8 cellular contexts compared by ENCODE assay signal in genomic region chr9:133406480-133407307, GRCh38. TPM values are rescaled to one million over a fixed set of nuclear protein-coding genes. Genes with fewer than 3 reads are reported as not detected.
DNase-seq lines count a peak whose midpoint lies in the region; ATAC-seq lines count a peak whose summit lies in the region.

No MANE protein-coding gene starts in this region.

- H3K4me1 Mint-ChIP-seq in activated CD8-positive, alpha-beta memory T cell treated with anti-CD3 and anti-CD28 coated beads, Interleukin-2, amount 10 ng/mL, durations not matched to agents 7 days and 5 days: peaks cover 17% of the 10 kb centered on the region
- peaks cover 7 to 17% of the 10 kb centered on the region in 2 donors for H3K4me1 Mint-ChIP-seq in effector memory CD8-positive, alpha-beta T cell (ENCODE audit: low read depth in 2 of 2)

- ATAC-seq in HG03439 (IDR thresholded peaks at IDR 0.05; ENCODE audit: unreplicated experiment): peak; percentile 75
- peak; percentile 92 for ATAC-seq in activated CD8-positive, alpha-beta memory T cell treated with anti-CD3 and anti-CD28 coated beads, Interleukin-2, amount 10 ng/mL, durations not matched to agents 7 days and 5 days
- ATAC-seq in effector memory CD8-positive, alpha-beta T cell (replicated peaks): peak; percentile 91

- no peak overlapping the region for H3K4me3 Mint-ChIP-seq in activated CD8-positive, alpha-beta memory T cell treated with anti-CD3 and anti-CD28 coated beads, Interleukin-2, amount 10 ng/mL, durations not matched to agents 7 days and 5 days
- no peak overlapping the region for H3K4me3 Mint-ChIP-seq in effector memory CD8-positive, alpha-beta T cell

- H3K36me3 Mint-ChIP-seq in activated CD8-positive, alpha-beta memory T cell treated with anti-CD3 and anti-CD28 coated beads, Interleukin-2, amount 10 ng/mL, durations not matched to agents 7 days and 5 days: peaks cover 22% of the 10 kb centered on the region
- peaks cover 53% of the 10 kb centered on the region for H3K36me3 Mint-ChIP-seq in effector memory CD8-positive, alpha-beta T cell (ENCODE audit: insufficient read depth)

- peak overlapping the region; percentile 67 for H3K27ac Mint-ChIP-seq in activated CD8-positive, alpha-beta memory T cell treated with anti-CD3 and anti-CD28 coated beads, Interleukin-2, amount 10 ng/mL, durations not matched to agents 7 days and 5 days
- H3K27ac Mint-ChIP-seq in effector memory CD8-positive, alpha-beta T cell: peak overlapping the region; percentile 69 to 82

- CTCF ChIA-PET in activated CD8-positive, alpha-beta memory T cell treated with anti-CD3 and anti-CD28 coated beads, Interleukin-2, amount 10 ng/mL, durations not matched to agents 7 days and 5 days (lab: Charles Lee): interaction anchor here (0.8 to 2.7 kb wide), 9 partner anchors 8 to 231 kb away, joined by 3 to 14 read pairs (median 4); partner anchors contain the start of genes SLC2A6, SURF1 and SURF2

- no peaks in the 10 kb centered on the region for H3K27me3 Mint-ChIP-seq in activated CD8-positive, alpha-beta memory T cell treated with anti-CD3 and anti-CD28 coated beads, Interleukin-2, amount 10 ng/mL, durations not matched to agents 7 days and 5 days
- no peaks in the 10 kb centered on the region for H3K27me3 Mint-ChIP-seq in effector memory CD8-positive, alpha-beta T cell

- peak; percentile 43 for DNase-seq in GM04504 (ENCODE audit: low read depth)
- peak; percentile 45 for DNase-seq in NOMO-1 treated with dmso at 0.1 percent for 144 hours (lab: John Stamatoyannopoulos, UW; ENCODE audit: unreplicated experiment)
- peak; percentile 89 for DNase-seq in activated CD8-positive, alpha-beta memory T cell treated with anti-CD3 and anti-CD28 coated beads, Interleukin-2, amount 10 ng/mL, durations not matched to agents 7 days and 5 days
- peak; percentile 75 to 78 (median 77) for DNase-seq in effector memory CD8-positive, alpha-beta T cell
- DNase-seq in midbrain (lab: John Stamatoyannopoulos, UW): peak; percentile 56
- peak; percentile 65 to 79 for DNase-seq in stimulated activated CD8-positive, alpha-beta memory T cell treated with anti-CD3 and anti-CD28 coated beads, Interleukin-2, amount 100 ng/mL, for 48 hours (ENCODE audit: low read depth in 2 of 2)
- DNase-seq in cerebellar nuclear complex (lab: John Stamatoyannopoulos, UW): no peak

- H3K9me3 Mint-ChIP-seq in activated CD8-positive, alpha-beta memory T cell treated with anti-CD3 and anti-CD28 coated beads, Interleukin-2, amount 10 ng/mL, durations not matched to agents 7 days and 5 days (ENCODE audit: low read depth): no peaks in the 10 kb centered on the region
- no peaks in the 10 kb centered on the region for H3K9me3 Mint-ChIP-seq in effector memory CD8-positive, alpha-beta T cell

RNA-seq across cellular contexts. Expression of gene REXO4, which starts 11.1 kb away (rescaled TPM):
- 10 to 100 TPM; 27.5 to 34.1 TPM for total RNA-seq in activated CD8-positive, alpha-beta memory T cell treated with anti-CD3 and anti-CD28 coated beads, Interleukin-2, amount 10 ng/mL, durations not matched to agents 7 days and 5 days

RNA-seq across cellular contexts. Expression of gene ADAMTS13, which starts 15.5 kb away (rescaled TPM):
- total RNA-seq in activated CD8-positive, alpha-beta memory T cell treated with anti-CD3 and anti-CD28 coated beads, Interleukin-2, amount 10 ng/mL, durations not matched to agents 7 days and 5 days: 1 to 10 TPM; 2.6 to 2.7 TPM

RNA-seq across cellular contexts. Expression of gene STKLD1, which starts 30.5 kb away (rescaled TPM):
- 1 to 10 TPM in 1 of 2 experiments, under 1 TPM in 1; 0.20 to 1.4 TPM for total RNA-seq in activated CD8-positive, alpha-beta memory T cell treated with anti-CD3 and anti-CD28 coated beads, Interleukin-2, amount 10 ng/mL, durations not matched to agents 7 days and 5 days

RNA-seq across cellular contexts. Expression of gene SURF4, which starts 30.8 kb away (rescaled TPM):
- total RNA-seq in activated CD8-positive, alpha-beta memory T cell treated with anti-CD3 and anti-CD28 coated beads, Interleukin-2, amount 10 ng/mL, durations not matched to agents 7 days and 5 days: 100 to 1,000 TPM; 218 to 304 TPM

RNA-seq across cellular contexts. Expression of gene SURF2, which starts 50.3 kb away (rescaled TPM):
- total RNA-seq in activated CD8-positive, alpha-beta memory T cell treated with anti-CD3 and anti-CD28 coated beads, Interleukin-2, amount 10 ng/mL, durations not matched to agents 7 days and 5 days: 10 to 100 TPM; 14.9 to 23.2 TPM

Comparison
In these comparisons a context has a peak if more than half of its experiments do, and no peak if none do; other contexts are left out.
1. DNase-seq: peak in GM04504 (single experiment), NOMO-1 treated with dmso at 0.1 percent for 144 hours (single experiment), activated CD8-positive, alpha-beta memory T cell treated with anti-CD3 and anti-CD28 coated beads, Interleukin-2, amount 10 ng/mL, durations not matched to agents 7 days and 5 days (single experiment), effector memory CD8-positive, alpha-beta T cell (3 of 3), midbrain (single experiment) and stimulated activated CD8-positive, alpha-beta memory T cell treated with anti-CD3 and anti-CD28 coated beads, Interleukin-2, amount 100 ng/mL, for 48 hours (2 of 2); none in cerebellar nuclear complex (0 of 2).
2. Peak in every context shown above with its lines, with median percentiles within 50 percentile points of each other: ATAC-seq.